8 cellular contexts compared by ENCODE assay signal in genomic region chrX:9466115-9466495, GRCh38. TPM values are rescaled to one million over a fixed set of nuclear protein-coding genes. Genes with fewer than 3 reads are reported as not detected.
DNase-seq lines count a peak whose midpoint lies in the region; TF ChIP-seq lines count a peak whose summit lies in the region.

No MANE protein-coding gene starts in this region.

- H3K79me1 ChIP-seq in mesenchymal stem cell (replicated peaks; ENCODE audit: low read length, poor library complexity, severe bottlenecking), result no peaks in the 10 kb centered on the region

- DNase-seq in AG10803 (ENCODE audit: low read depth), result peak; percentile 21
- DNase-seq in GM20000 (ENCODE audit: low spot score), result peak; percentile 15
- DNase-seq in SJSA1 (ENCODE audit: low read depth in 1 of 2, low spot score in 2 of 2), result peak in 1 of 2 experiments; percentile 19
- peak; percentile 46 for DNase-seq in mesenchymal stem cell
- peak; percentile 78 to 82 for DNase-seq in suprapubic skin (ENCODE audit: low spot score in 2 of 2)
- no peak for DNase-seq in NCI-H1694 treated with DMSO at 0.1 percent for 48 hours (lab: John Stamatoyannopoulos, UW)
- no peak for DNase-seq in DMS114 treated with DMSO at 0.1 percent for 48 hours (lab: John Stamatoyannopoulos, UW; ENCODE audit: unreplicated experiment)

- peak overlapping the region; percentile 87 for H3K4me2 ChIP-seq in mesenchymal stem cell (ENCODE audit: low read length, poor library complexity, severe bottlenecking)

- no peaks in the 10 kb centered on the region for H3K27me3 ChIP-seq in SJSA1 (replicated peaks)
- H3K27me3 ChIP-seq in ectodermal cell (ENCODE audit: control insufficient read depth, insufficient read depth, low read length, poor library complexity, severe bottlenecking), result no peaks in the 10 kb centered on the region
- H3K27me3 ChIP-seq in mesenchymal stem cell (ENCODE audit: control insufficient read depth in 1 of 2, insufficient read depth in 1 of 2, low read length in 2 of 2), result peaks cover 0 to 2% of the 10 kb centered on the region in 2 experiments
- H3K27me3 ChIP-seq in suprapubic skin, result no peaks in the 10 kb centered on the region

- H3K4me1 ChIP-seq in SJSA1 (replicated peaks) (peaks cover 41% of the 10 kb centered on the region), ectodermal cell (ENCODE audit: control insufficient read depth, insufficient read depth, low read length) (no peaks in the 10 kb centered on the region), mesenchymal stem cell (ENCODE audit: control insufficient read depth, insufficient read depth, low read depth, low read length) (peaks cover 7% of the 10 kb centered on the region), suprapubic skin (peaks cover 40% of the 10 kb centered on the region)

- H3K4me3 ChIP-seq in AG10803 (ENCODE audit: low read length) (peak overlapping the region; percentile 64), SJSA1 (peak overlapping the region; percentile 78), ectodermal cell (ENCODE audit: insufficient read depth, low read depth, low read length) (peak overlapping the region; percentile 62), mesenchymal stem cell (ENCODE audit: insufficient read depth in 1 of 2, low read depth in 1 of 2, low read length in 2 of 2) (peak overlapping the region; percentile 75 to 76), suprapubic skin (peak overlapping the region; percentile 67)

- peak overlapping the region; percentile 73 for H2BK120ac ChIP-seq in mesenchymal stem cell (ENCODE audit: low read depth, low read length)

- peak overlapping the region; percentile 75 for H4K91ac ChIP-seq in mesenchymal stem cell (ENCODE audit: low read length)

- H3K27ac ChIP-seq in SJSA1 (peak overlapping the region; percentile 46), ectodermal cell (ENCODE audit: insufficient read depth, low read depth, low read length, poor library complexity, severe bottlenecking) (no peak overlapping the region), mesenchymal stem cell (ENCODE audit: low read length, poor library complexity, severe bottlenecking) (peak overlapping the region; percentile 40), suprapubic skin (peak overlapping the region; percentile 84)

- no peak overlapping the region for H4K8ac ChIP-seq in mesenchymal stem cell (ENCODE audit: low read length)

- TF ChIP-seq POLR2A in suprapubic skin (IDR thresholded peaks at IDR 0.05), result no peak

- TF ChIP-seq EP300 in suprapubic skin (IDR thresholded peaks at IDR 0.05), result no peak

- TF ChIP-seq CTCF in AG10803 (conservative IDR thresholded peaks at IDR 0.05; ENCODE audit: low read length) (no peak), GM20000 (IDR thresholded peaks at IDR 0.05; ENCODE audit: extremely low read depth, missing control alignments) (no peak), suprapubic skin (IDR thresholded peaks at IDR 0.05) (no peak)

- peak overlapping the region in 1 of 2 experiments; percentile 72 for H2BK12ac ChIP-seq in mesenchymal stem cell (ENCODE audit: low read length in 2 of 2)

- peak overlapping the region; percentile 74 for H3K9ac ChIP-seq in mesenchymal stem cell (ENCODE audit: low read length)

- H3K4ac ChIP-seq in mesenchymal stem cell (ENCODE audit: low read depth in 1 of 2, low read length in 2 of 2), result peak overlapping the region in 1 of 2 experiments; percentile 69

- H3K18ac ChIP-seq in mesenchymal stem cell (ENCODE audit: low read depth in 1 of 2, low read length in 2 of 2), result peak overlapping the region; percentile 62 to 88

- no peak overlapping the region for H3K23ac ChIP-seq in mesenchymal stem cell (ENCODE audit: low read length in 2 of 2)

- 0 to 1% methylated on average over 28 to 31 of the region's 31 CpGs for WGBS in ectodermal cell, 2 experiments
- WGBS in mesenchymal stem cell, result 2% methylated on average over 16 of the region's 31 CpGs
- 16% methylated on average over 8 of the region's 31 CpGs for WGBS in suprapubic skin

- H3K14ac ChIP-seq in mesenchymal stem cell (ENCODE audit: low read length in 2 of 2), result peak overlapping the region in 1 of 2 experiments; percentile 28

- no peak overlapping the region for H2AFZ ChIP-seq in mesenchymal stem cell (ENCODE audit: low read depth, low read length)

- H3K9me3 ChIP-seq in SJSA1 (replicated peaks), result no peaks in the 10 kb centered on the region
- H3K9me3 ChIP-seq in ectodermal cell (ENCODE audit: control insufficient read depth, low read length), result no peaks in the 10 kb centered on the region
- no peaks in the 10 kb centered on the region for H3K9me3 ChIP-seq in mesenchymal stem cell (ENCODE audit: control insufficient read depth, low read length)
- no peaks in the 10 kb centered on the region for H3K9me3 ChIP-seq in suprapubic skin

- peaks cover 4% of the 10 kb centered on the region; the same call in 1 of the 2 replicates for H3K36me3 ChIP-seq in SJSA1
- H3K36me3 ChIP-seq in ectodermal cell (ENCODE audit: control insufficient read depth, insufficient read depth, low read length), result no peaks in the 10 kb centered on the region
- no peaks in the 10 kb centered on the region for H3K36me3 ChIP-seq in mesenchymal stem cell (ENCODE audit: control insufficient read depth in 1 of 2, insufficient read depth in 2 of 2, low read depth in 1 of 2, low read length in 2 of 2)
- H3K36me3 ChIP-seq in suprapubic skin, result no peaks in the 10 kb centered on the region

- H2BK15ac ChIP-seq in mesenchymal stem cell (ENCODE audit: low read depth, poor library complexity, severe bottlenecking), result peak overlapping the region; percentile 67

- H2BK5ac ChIP-seq in mesenchymal stem cell (ENCODE audit: low read depth, low read length, poor library complexity, severe bottlenecking), result peak overlapping the region; percentile 31

- H2AK5ac ChIP-seq in mesenchymal stem cell (ENCODE audit: low read length, severe bottlenecking), result no peak overlapping the region

RNA-seq across cellular contexts. Expression of gene TBL1X, which starts 1.2 kb away (rescaled TPM):
- total RNA-seq in SJSA1 (2014; rRNA removed; shearing (Covaris generic)), result 13.1 and 21.4 TPM in 2 replicates
- 53.0 TPM for polyA plus RNA-seq in ectodermal cell (2013, experiment 1 of 4)
- 65.6 TPM for polyA plus RNA-seq in ectodermal cell (2013, experiment 2 of 4)
- polyA plus RNA-seq in ectodermal cell (2013, experiment 3 of 4), result 44.0 TPM
- 45.5 TPM for polyA plus RNA-seq in ectodermal cell (2013, experiment 4 of 4)
- polyA plus RNA-seq in mesenchymal stem cell (2013, experiment 1 of 2), result 28.2 TPM
- polyA plus RNA-seq in mesenchymal stem cell (2013, experiment 2 of 2), result 28.2 TPM
- total RNA-seq in suprapubic skin, result 10 to 100 TPM; 13.2 to 31.0 (median 17.1) TPM

Comparison
In these comparisons a context has a peak if more than half of its experiments do, and no peak if none do; other contexts are left out.
1. DNase-seq: peak in AG10803 (single experiment), GM20000 (single experiment), mesenchymal stem cell (single experiment) and suprapubic skin (2 of 2); none in NCI-H1694 treated with DMSO at 0.1 percent for 48 hours (single experiment) and DMS114 treated with DMSO at 0.1 percent for 48 hours (single experiment).
2. Peak in every context shown above with its lines, with median percentiles within 50 percentile points of each other: H3K4me3 ChIP-seq.